Comparison of ENCODE assay signal across 2 cellular contexts in the genomic region with DNA sequence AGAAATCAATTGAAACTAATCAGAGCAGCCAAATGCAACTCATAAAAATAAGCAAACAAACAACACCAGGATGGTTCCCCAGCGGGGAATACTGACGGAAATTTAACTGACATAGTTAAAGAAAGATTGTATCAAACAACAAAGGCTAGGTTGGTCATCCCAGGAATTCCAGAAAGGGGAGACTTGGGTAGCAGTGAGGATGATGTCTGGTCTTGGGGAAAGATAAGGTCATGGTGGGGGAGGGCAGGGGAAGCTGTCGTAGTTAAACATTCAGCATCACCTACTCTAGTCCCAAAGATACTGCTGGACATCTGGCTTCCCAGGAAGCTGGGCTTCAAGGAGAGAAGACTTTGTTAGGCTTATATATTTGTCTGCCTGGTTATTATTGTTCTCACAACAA.
TF ChIP-seq lines count a peak whose summit lies in the region.

No MANE protein-coding gene starts in this region.

TF ChIP-seq in GM23338, 12 proteins besides CTCF, POLR2A, EP300 and RAD21 (continues in another document):
- TF ChIP-seq, protein P1, sequence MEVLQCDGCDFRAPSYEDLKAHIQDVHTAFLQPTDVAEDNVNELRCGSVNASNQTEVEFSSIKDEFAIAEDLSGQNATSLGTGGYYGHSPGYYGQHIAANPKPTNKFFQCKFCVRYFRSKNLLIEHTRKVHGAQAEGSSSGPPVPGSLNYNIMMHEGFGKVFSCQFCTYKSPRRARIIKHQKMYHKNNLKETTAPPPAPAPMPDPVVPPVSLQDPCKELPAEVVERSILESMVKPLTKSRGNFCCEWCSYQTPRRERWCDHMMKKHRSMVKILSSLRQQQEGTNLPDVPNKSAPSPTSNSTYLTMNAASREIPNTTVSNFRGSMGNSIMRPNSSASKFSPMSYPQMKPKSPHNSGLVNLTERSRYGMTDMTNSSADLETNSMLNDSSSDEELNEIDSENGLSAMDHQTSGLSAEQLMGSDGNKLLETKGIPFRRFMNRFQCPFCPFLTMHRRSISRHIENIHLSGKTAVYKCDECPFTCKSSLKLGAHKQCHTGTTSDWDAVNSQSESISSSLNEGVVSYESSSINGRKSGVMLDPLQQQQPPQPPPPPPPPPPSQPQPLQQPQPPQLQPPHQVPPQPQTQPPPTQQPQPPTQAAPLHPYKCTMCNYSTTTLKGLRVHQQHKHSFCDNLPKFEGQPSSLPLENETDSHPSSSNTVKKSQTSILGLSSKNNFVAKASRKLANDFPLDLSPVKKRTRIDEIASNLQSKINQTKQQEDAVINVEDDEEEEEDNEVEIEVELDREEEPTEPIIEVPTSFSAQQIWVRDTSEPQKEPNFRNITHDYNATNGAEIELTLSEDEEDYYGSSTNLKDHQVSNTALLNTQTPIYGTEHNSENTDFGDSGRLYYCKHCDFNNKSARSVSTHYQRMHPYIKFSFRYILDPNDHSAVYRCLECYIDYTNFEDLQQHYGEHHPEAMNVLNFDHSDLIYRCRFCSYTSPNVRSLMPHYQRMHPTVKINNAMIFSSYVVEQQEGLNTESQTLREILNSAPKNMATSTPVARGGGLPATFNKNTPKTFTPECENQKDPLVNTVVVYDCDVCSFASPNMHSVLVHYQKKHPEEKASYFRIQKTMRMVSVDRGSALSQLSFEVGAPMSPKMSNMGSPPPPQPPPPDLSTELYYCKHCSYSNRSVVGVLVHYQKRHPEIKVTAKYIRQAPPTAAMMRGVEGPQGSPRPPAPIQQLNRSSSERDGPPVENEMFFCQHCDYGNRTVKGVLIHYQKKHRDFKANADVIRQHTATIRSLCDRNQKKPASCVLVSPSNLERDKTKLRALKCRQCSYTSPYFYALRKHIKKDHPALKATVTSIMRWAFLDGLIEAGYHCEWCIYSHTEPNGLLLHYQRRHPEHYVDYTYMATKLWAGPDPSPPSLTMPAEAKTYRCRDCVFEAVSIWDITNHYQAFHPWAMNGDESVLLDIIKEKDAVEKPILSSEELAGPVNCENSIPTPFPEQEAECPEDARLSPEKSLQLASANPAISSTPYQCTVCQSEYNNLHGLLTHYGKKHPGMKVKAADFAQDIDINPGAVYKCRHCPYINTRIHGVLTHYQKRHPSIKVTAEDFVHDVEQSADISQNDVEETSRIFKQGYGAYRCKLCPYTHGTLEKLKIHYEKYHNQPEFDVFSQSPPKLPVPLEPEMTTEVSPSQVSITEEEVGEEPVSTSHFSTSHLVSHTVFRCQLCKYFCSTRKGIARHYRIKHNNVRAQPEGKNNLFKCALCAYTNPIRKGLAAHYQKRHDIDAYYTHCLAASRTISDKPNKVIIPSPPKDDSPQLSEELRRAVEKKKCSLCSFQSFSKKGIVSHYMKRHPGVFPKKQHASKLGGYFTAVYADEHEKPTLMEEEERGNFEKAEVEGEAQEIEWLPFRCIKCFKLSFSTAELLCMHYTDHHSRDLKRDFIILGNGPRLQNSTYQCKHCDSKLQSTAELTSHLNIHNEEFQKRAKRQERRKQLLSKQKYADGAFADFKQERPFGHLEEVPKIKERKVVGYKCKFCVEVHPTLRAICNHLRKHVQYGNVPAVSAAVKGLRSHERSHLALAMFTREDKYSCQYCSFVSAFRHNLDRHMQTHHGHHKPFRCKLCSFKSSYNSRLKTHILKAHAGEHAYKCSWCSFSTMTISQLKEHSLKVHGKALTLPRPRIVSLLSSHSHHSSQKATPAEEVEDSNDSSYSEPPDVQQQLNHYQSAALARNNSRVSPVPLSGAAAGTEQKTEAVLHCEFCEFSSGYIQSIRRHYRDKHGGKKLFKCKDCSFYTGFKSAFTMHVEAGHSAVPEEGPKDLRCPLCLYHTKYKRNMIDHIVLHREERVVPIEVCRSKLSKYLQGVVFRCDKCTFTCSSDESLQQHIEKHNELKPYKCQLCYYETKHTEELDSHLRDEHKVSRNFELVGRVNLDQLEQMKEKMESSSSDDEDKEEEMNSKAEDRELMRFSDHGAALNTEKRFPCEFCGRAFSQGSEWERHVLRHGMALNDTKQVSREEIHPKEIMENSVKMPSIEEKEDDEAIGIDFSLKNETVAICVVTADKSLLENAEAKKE (CRISPR knock-in tag; IDR thresholded peaks at IDR 0.05) = no peak
- TF ChIP-seq, protein P2, sequence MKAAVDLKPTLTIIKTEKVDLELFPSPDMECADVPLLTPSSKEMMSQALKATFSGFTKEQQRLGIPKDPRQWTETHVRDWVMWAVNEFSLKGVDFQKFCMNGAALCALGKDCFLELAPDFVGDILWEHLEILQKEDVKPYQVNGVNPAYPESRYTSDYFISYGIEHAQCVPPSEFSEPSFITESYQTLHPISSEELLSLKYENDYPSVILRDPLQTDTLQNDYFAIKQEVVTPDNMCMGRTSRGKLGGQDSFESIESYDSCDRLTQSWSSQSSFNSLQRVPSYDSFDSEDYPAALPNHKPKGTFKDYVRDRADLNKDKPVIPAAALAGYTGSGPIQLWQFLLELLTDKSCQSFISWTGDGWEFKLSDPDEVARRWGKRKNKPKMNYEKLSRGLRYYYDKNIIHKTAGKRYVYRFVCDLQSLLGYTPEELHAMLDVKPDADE (IDR thresholded peaks at IDR 0.05) = no peak
- TF ChIP-seq ZNF331 (CRISPR knock-in tag; IDR thresholded peaks at IDR 0.05; ENCODE audit: low read depth) (no peak), EZH2phosphoT487 (IDR thresholded peaks at IDR 0.05; ENCODE audit: unreplicated experiment) (no peak), CREB1 (CRISPR knock-in tag; IDR thresholded peaks at IDR 0.05; ENCODE audit: low read depth) (no peak), NANOG (IDR thresholded peaks at IDR 0.05; ENCODE audit: borderline replicate concordance) (no peak), EZH2 (IDR thresholded peaks at IDR 0.05; ENCODE audit: low read depth, unreplicated experiment) (no peak), STAT1 (IDR thresholded peaks at IDR 0.05; ENCODE audit: unreplicated experiment) (no peak), ZNF114 (CRISPR knock-in tag; IDR thresholded peaks at IDR 0.05) (no peak), JUNB (IDR thresholded peaks at IDR 0.05; ENCODE audit: unreplicated experiment) (no peak)

TF ChIP-seq in K562, 482 proteins besides CTCF, POLR2A, EP300 and RAD21:
- TF ChIP-seq POLR2H (tag; IDR thresholded peaks at IDR 0.05; ENCODE audit: low read depth) = no peak
- TF ChIP-seq ZNF551 (CRISPR knock-in tag; IDR thresholded peaks at IDR 0.05) = no peak
- no peak for TF ChIP-seq ZNF707 (CRISPR knock-in tag; conservative IDR thresholded peaks at IDR 0.05)
- TF ChIP-seq, protein P3, sequence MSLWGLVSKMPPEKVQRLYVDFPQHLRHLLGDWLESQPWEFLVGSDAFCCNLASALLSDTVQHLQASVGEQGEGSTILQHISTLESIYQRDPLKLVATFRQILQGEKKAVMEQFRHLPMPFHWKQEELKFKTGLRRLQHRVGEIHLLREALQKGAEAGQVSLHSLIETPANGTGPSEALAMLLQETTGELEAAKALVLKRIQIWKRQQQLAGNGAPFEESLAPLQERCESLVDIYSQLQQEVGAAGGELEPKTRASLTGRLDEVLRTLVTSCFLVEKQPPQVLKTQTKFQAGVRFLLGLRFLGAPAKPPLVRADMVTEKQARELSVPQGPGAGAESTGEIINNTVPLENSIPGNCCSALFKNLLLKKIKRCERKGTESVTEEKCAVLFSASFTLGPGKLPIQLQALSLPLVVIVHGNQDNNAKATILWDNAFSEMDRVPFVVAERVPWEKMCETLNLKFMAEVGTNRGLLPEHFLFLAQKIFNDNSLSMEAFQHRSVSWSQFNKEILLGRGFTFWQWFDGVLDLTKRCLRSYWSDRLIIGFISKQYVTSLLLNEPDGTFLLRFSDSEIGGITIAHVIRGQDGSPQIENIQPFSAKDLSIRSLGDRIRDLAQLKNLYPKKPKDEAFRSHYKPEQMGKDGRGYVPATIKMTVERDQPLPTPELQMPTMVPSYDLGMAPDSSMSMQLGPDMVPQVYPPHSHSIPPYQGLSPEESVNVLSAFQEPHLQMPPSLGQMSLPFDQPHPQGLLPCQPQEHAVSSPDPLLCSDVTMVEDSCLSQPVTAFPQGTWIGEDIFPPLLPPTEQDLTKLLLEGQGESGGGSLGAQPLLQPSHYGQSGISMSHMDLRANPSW (CRISPR knock-in tag; IDR thresholded peaks at IDR 0.05) = no peak
